Comparison of ENCODE assay signal across 17 cellular contexts in genomic region chr6:56657364-56657763, GRCh38.
"Had no signal": no experiment of that assay in that cellular context is flagged by ENCODE, and none has a peak within 500 bp of the region (broad histone marks: within the 10 kb centered on the region; RNA-seq: fewer than 3 reads in every experiment).

No MANE protein-coding gene starts in this region.

- H3K4me3 ChIP-seq: adrenal gland, neural progenitor cell, ovary, suprapubic skin had no signal

- DNase-seq: activated CD4-positive, alpha-beta T cell treated with anti-CD3 and anti-CD28 coated beads, Interleukin-2, amount 10 ng/mL, durations not matched to agents 7 days and 5 days; activated CD8-positive, alpha-beta memory T cell treated with anti-CD3 and anti-CD28 coated beads for 24 hours; activated naive CD4-positive, alpha-beta T cell treated with anti-CD3 and anti-CD28 coated beads for 36 hours; adrenal gland; central memory CD4-positive, alpha-beta T cell; endodermal cell; erythroblast; hippocampal formation; kidney glomerular epithelial cell; ovary; stimulated activated CD4-positive, alpha-beta T cell treated with anti-CD3 and anti-CD28 coated beads, Interleukin-4, amount 100 ng/mL, for 1 hour; stimulated activated CD8-positive, alpha-beta memory T cell treated with anti-CD3 and anti-CD28 coated beads, Interleukin-4, amount 100 ng/mL, for 48 hours; stimulated activated naive CD8-positive, alpha-beta T cell treated with anti-CD3 and anti-CD28 coated beads, Interleukin-15, Interleukin-2, amounts not matched to agents 100 U/mL and 50 U/mL, for 24 hours had no signal

- H3K27ac Mint-ChIP-seq: activated CD4-positive, alpha-beta T cell treated with anti-CD3 and anti-CD28 coated beads, Interleukin-2, amount 10 ng/mL, durations not matched to agents 7 days and 5 days; activated naive CD4-positive, alpha-beta T cell treated with anti-CD3 and anti-CD28 coated beads for 36 hours; dendritic cell treated with granulocyte-macrophage colony-stimulating factor and Interleukin-4, amounts not matched to agents 40 ng/mL and 50 ng/mL, for 4 days; endodermal cell; neural progenitor cell; type B pancreatic cell had no signal

- ATAC-seq: stimulated activated naive CD8-positive, alpha-beta T cell treated with anti-CD3 and anti-CD28 coated beads, Interleukin-15, Interleukin-2, amounts not matched to agents 100 U/mL and 50 U/mL, for 24 hours had no signal

- H3K9me3 Mint-ChIP-seq: activated CD4-positive, alpha-beta T cell treated with anti-CD3 and anti-CD28 coated beads, Interleukin-2, amount 10 ng/mL, durations not matched to agents 7 days and 5 days; activated naive CD4-positive, alpha-beta T cell treated with anti-CD3 and anti-CD28 coated beads for 36 hours; dendritic cell treated with granulocyte-macrophage colony-stimulating factor and Interleukin-4, amounts not matched to agents 40 ng/mL and 50 ng/mL, for 4 days; endodermal cell; neural progenitor cell; type B pancreatic cell had no signal

- H3K4me3 Mint-ChIP-seq: activated CD4-positive, alpha-beta T cell treated with anti-CD3 and anti-CD28 coated beads, Interleukin-2, amount 10 ng/mL, durations not matched to agents 7 days and 5 days; activated naive CD4-positive, alpha-beta T cell treated with anti-CD3 and anti-CD28 coated beads for 36 hours; dendritic cell treated with granulocyte-macrophage colony-stimulating factor and Interleukin-4, amounts not matched to agents 40 ng/mL and 50 ng/mL, for 4 days; endodermal cell; neural progenitor cell; type B pancreatic cell had no signal

- H3K27me3 Mint-ChIP-seq: activated CD4-positive, alpha-beta T cell treated with anti-CD3 and anti-CD28 coated beads, Interleukin-2, amount 10 ng/mL, durations not matched to agents 7 days and 5 days; dendritic cell treated with granulocyte-macrophage colony-stimulating factor and Interleukin-4, amounts not matched to agents 40 ng/mL and 50 ng/mL, for 4 days; type B pancreatic cell had no signal
